ENCODE assay signal across 21 cellular contexts in the genomic region with DNA sequence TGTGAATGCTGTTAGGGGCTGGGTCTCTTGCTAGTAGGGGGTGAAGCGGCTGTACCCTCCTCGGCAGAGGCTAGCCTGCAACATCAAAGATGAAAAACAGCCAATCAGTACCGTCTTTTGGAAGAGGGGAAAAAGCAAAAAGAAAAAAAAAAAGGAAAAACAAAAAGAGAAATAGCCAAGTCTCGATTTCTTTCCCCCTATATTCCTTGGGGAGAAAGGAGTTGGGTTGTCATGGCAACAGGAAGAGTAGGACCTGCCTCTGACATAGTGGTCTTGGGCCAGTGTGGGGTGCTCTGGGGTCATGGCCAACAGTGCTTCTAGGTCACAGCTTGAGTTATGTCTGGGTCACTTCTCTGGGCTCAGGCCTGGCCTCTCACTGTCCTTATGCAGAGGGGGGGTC.
"Had no signal": no experiment of that assay in that cellular context is flagged by ENCODE, and none has a peak within 500 bp of the region (broad histone marks: within the 10 kb centered on the region; RNA-seq: fewer than 3 reads in every experiment).

No MANE protein-coding gene starts in this region.

- H3K36me3 Mint-ChIP-seq: naive thymus-derived CD4-positive, alpha-beta T cell; stimulated activated memory B cell treated with anti-CD40 and anti-IgM and Interleukin-4, amounts not matched to agents 10 μg/mL and 1 μg/mL and 100 μg/mL, for 72 hours had no signal

- H3K27ac Mint-ChIP-seq: dendritic cell treated with granulocyte-macrophage colony-stimulating factor and Interleukin-4, amounts not matched to agents 40 ng/mL and 50 ng/mL, for 4 days; progenitor cell of endocrine pancreas; stimulated activated memory B cell treated with anti-CD40 and anti-IgM and Interleukin-4, amounts not matched to agents 10 μg/mL and 1 μg/mL and 100 μg/mL, for 72 hours; stimulated activated naive CD8-positive, alpha-beta T cell treated with anti-CD3 and anti-CD28 coated beads, Interleukin-15, Interleukin-2, amounts not matched to agents 100 ng/mL and 50 ng/mL, for 24 hours had no signal

- H3K36me3 ChIP-seq: heart left ventricle, pancreas, upper lobe of right lung, vagina had no signal

- H3K9me3 Mint-ChIP-seq: dendritic cell treated with granulocyte-macrophage colony-stimulating factor and Interleukin-4, amounts not matched to agents 40 ng/mL and 50 ng/mL, for 4 days; naive thymus-derived CD4-positive, alpha-beta T cell; neural crest cell; stimulated activated memory B cell treated with anti-CD40 and anti-IgM and Interleukin-4, amounts not matched to agents 10 μg/mL and 1 μg/mL and 100 μg/mL, for 72 hours; stimulated activated naive CD8-positive, alpha-beta T cell treated with anti-CD3 and anti-CD28 coated beads, Interleukin-15, Interleukin-2, amounts not matched to agents 100 ng/mL and 50 ng/mL, for 24 hours had no signal

- DNase-seq: erythroblast; foreskin keratinocyte; heart left ventricle; hypothalamus; kidney glomerular epithelial cell; naive thymus-derived CD4-positive, alpha-beta T cell; occipital lobe; stimulated activated CD4-positive, alpha-beta T cell treated with anti-CD3 and anti-CD28 coated beads, Interleukin-2, amount 100 ng/mL, for 48 hours; stimulated activated CD8-positive, alpha-beta memory T cell treated with anti-CD3 and anti-CD28 coated beads, Interleukin-4, amount 100 ng/mL, for 48 hours; testis; upper lobe of right lung had no signal

- H3K4me3 ChIP-seq: heart left ventricle, pancreas, smooth muscle cell, testis, tibial nerve, upper lobe of right lung, vagina had no signal

- ATAC-seq: foreskin keratinocyte; heart left ventricle; naive thymus-derived CD4-positive, alpha-beta T cell; pancreas; right cardiac atrium; stimulated activated memory B cell treated with anti-CD40 and anti-IgM and Interleukin-4, amounts not matched to agents 10 μg/mL and 1 μg/mL and 100 μg/mL, for 72 hours; upper lobe of right lung had no signal

- H3K4me3 Mint-ChIP-seq: dendritic cell treated with granulocyte-macrophage colony-stimulating factor and Interleukin-4, amounts not matched to agents 40 ng/mL and 50 ng/mL, for 4 days; neural crest cell; stimulated activated memory B cell treated with anti-CD40 and anti-IgM and Interleukin-4, amounts not matched to agents 10 μg/mL and 1 μg/mL and 100 μg/mL, for 72 hours; stimulated activated naive CD8-positive, alpha-beta T cell treated with anti-CD3 and anti-CD28 coated beads, Interleukin-15, Interleukin-2, amounts not matched to agents 100 ng/mL and 50 ng/mL, for 24 hours had no signal

- H3K4me1 ChIP-seq: foreskin keratinocyte, pancreas, upper lobe of right lung had no signal

- H3K27me3 ChIP-seq: testis had no signal

- H3K27ac ChIP-seq: foreskin keratinocyte, heart left ventricle, pancreas, testis, tibial nerve, upper lobe of right lung, vagina had no signal

- H3K9me3 ChIP-seq: heart left ventricle, pancreas, testis, tibial nerve, upper lobe of right lung, vagina had no signal

- H3K27me3 Mint-ChIP-seq: progenitor cell of endocrine pancreas had no signal
